1 cellular context compared by ENCODE assay signal in genomic region chr14:103869406-103870143, GRCh38.
TF ChIP-seq lines count a peak whose summit lies in the region.

No MANE protein-coding gene starts in this region.

TF ChIP-seq in HepG2, 621 proteins besides CTCF, POLR2A, EP300 and RAD21:
- 0 out of 2 replicates have a peak, but pooled peaks have one; percentile 41 for TF ChIP-seq FOXO4 (CRISPR knock-in tag; conservative IDR thresholded peaks at IDR 0.05)
- TF ChIP-seq EED (CRISPR knock-in tag; IDR thresholded peaks at IDR 0.05), result no peak
- no peak for TF ChIP-seq GTF3A (CRISPR knock-in tag; conservative IDR thresholded peaks at IDR 0.05)
- TF ChIP-seq NAIF1 (CRISPR knock-in tag; IDR thresholded peaks at IDR 0.05; ENCODE audit: borderline replicate concordance), result no peak
- TF ChIP-seq HNRNPL (IDR thresholded peaks at IDR 0.05; ENCODE audit: low read depth, low read length), result 0 out of 2 replicates have a peak, but pooled peaks have one; percentile 24
- 0 out of 2 replicates have a peak, but pooled peaks have one; percentile 23 for TF ChIP-seq ZGPAT (CRISPR knock-in tag; IDR thresholded peaks at IDR 0.05)
- TF ChIP-seq UBTF (CRISPR knock-in tag; IDR thresholded peaks at IDR 0.05), result no peak
- TF ChIP-seq ZNF646 (CRISPR knock-in tag; IDR thresholded peaks at IDR 0.05), result 0 out of 2 replicates have a peak, but pooled peaks have one; percentile 20
- TF ChIP-seq NFKB2 (CRISPR knock-in tag; IDR thresholded peaks at IDR 0.05; ENCODE audit: borderline replicate concordance), result 0 out of 2 replicates have a peak, but pooled peaks have one; percentile 2
- TF ChIP-seq ZNF143 (CRISPR knock-in tag; IDR thresholded peaks at IDR 0.05), result peak; percentile 73
- peak; percentile 41 for TF ChIP-seq AGO1 (IDR thresholded peaks at IDR 0.05; ENCODE audit: low read depth, low read length, poor library complexity, severe bottlenecking)
